ENCODE assay signal across 28 cellular contexts in genomic region chr9:131552030-131552429, GRCh38. TPM values are rescaled to one million over a fixed set of nuclear protein-coding genes. Genes with fewer than 3 reads are reported as not detected.
"Had no signal": no experiment of that assay in that cellular context is flagged by ENCODE, and none has a peak within 500 bp of the region (broad histone marks: within the 10 kb centered on the region; RNA-seq: fewer than 3 reads in every experiment).

No MANE protein-coding gene starts in this region.

- ATAC-seq: K562, Right ventricle myocardium inferior, SK-N-SH treated with all-trans-retinoic acid at 6 μM for 48 hours had no signal

- H3K36me3 ChIP-seq: Peyer's patch, SJCRH30 had no signal

- FAIRE-seq: HTR-8/SVneo, K562 had no signal

- H3K9ac ChIP-seq: KMS-11 had no signal

- H2AFZ ChIP-seq: PC-9 had no signal

- H3K4me2 ChIP-seq: KMS-11, PC-9 had no signal

- H3K27me3 ChIP-seq: SJCRH30 had no signal

- DNase-seq: Kasumi-1, MM.1S, NCI-H1092, NCI-H1105 treated with DMSO at 0.1 percent for 48 hours, NCI-H1417 treated with DMSO at 0.1 percent for 48 hours, NCI-H146, NCI-H1694 treated with DMSO at 0.1 percent for 48 hours, NCI-H1930, NCI-H2081, NCI-H2107, NCI-H2227 treated with DMSO at 0.1 percent for 48 hours, NCI-H524 treated with DMSO at 0.1 percent for 48 hours, NCI-H69, NCI-H774, PC-9, Peyer's patch, SHP77 treated with DMSO at 0.1 percent for 48 hours, SJCRH30 had no signal

- H3K4me3 ChIP-seq: K562, PC-9, Peyer's patch, SJCRH30 had no signal

- H3K27ac ChIP-seq: HL-60, KMS-11, PC-9, Peyer's patch, SJCRH30 had no signal

- H3K4me1 ChIP-seq: SJCRH30 had no signal

- H3K9me3 ChIP-seq: Peyer's patch, SJCRH30 had no signal

RNA-seq across cellular contexts. Expression of gene PRRT1B, which starts 6.7 kb away (rescaled TPM):
- total RNA-seq: K562, M059J, NCI-H460, PC-9, Right ventricle myocardium inferior, RPMI7951, SJCRH30 had no signal
- polyA plus RNA-seq: IgD-negative memory B cell, K562 had no signal
